In genomic region chr3:39177708-39178332, GRCh38 we compare ENCODE assay signal across 1 cellular context.
TF ChIP-seq lines count a peak whose summit lies in the region.

No MANE protein-coding gene starts in this region.

TF ChIP-seq in HCT116, 20 proteins besides CTCF, POLR2A, EP300 and RAD21 (continued from another document):
- no peak; the same call in 1 of the 2 replicates for TF ChIP-seq CBX3 (IDR thresholded peaks at IDR 0.05; ENCODE audit: low read depth)
- TF ChIP-seq FOSL1 (IDR thresholded peaks at IDR 0.05; ENCODE audit: low read depth), result no peak
TF ChIP-seq in HCT116: peak in this region for 3.
